ENCODE assay signal across 18 cellular contexts in the genomic region with DNA sequence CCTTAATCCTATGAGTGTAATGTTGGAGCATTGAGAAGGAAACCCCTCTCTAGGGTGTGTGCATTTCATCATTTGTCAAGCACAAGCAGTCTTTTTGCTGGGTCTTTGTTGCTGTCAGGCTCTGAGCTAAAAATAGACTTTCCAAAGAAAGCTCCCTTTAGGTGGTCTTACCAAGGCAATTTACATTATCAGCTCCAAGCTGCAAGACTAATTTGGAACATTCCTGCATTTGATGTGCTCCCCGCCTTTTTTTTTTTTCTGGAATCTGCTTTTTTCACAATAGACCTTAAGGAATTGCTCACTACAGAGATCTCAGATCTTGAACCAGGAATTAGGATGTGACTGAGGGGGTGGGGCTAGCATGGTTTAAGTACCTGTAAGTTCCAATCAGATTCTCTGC.
DNase-seq lines count a peak whose midpoint lies in the region; ATAC-seq and TF ChIP-seq lines count a peak whose summit lies in the region.
"Had no signal": no experiment of that assay in that cellular context is flagged by ENCODE, and none has a peak within 500 bp of the region (broad histone marks: within the 10 kb centered on the region; RNA-seq: fewer than 3 reads in every experiment).

No MANE protein-coding gene starts in this region.

- no peak overlapping the region for H3K4me2 ChIP-seq in mesendoderm (ENCODE audit: low read length)

- peaks cover 18% of the 10 kb centered on the region for H3K4me1 Mint-ChIP-seq in WTC11
- H3K4me1 Mint-ChIP-seq: CD4-positive, CD25-positive, alpha-beta regulatory T cell had no signal

- H2BK15ac ChIP-seq in mesendoderm (replicated peaks; ENCODE audit: low read depth): no peak overlapping the region

- H4K8ac ChIP-seq in mesendoderm (ENCODE audit: low read depth, low read length): no peak overlapping the region

- peaks cover 2% of the 10 kb centered on the region; the same call in 1 of the 2 replicates for H3K27me3 Mint-ChIP-seq in WTC11 (ENCODE audit: low read depth)
- H3K27me3 Mint-ChIP-seq: CD4-positive, CD25-positive, alpha-beta regulatory T cell had no signal

- no peak for TF ChIP-seq CTCF in WTC11 (IDR thresholded peaks at IDR 0.05)
- no peak for TF ChIP-seq CTCF in vagina (IDR thresholded peaks at IDR 0.05)

- H3K36me3 ChIP-seq in H7 (replicated peaks; ENCODE audit: control insufficient read depth, insufficient read depth, low read length) (no peaks in the 10 kb centered on the region), mesendoderm (ENCODE audit: control insufficient read depth, insufficient read depth, low read length) (no peaks in the 10 kb centered on the region), vagina (no peaks in the 10 kb centered on the region)

- H2BK5ac ChIP-seq in mesendoderm (ENCODE audit: low read length): no peak overlapping the region

- no peak overlapping the region for H3K27ac ChIP-seq in mesendoderm (ENCODE audit: low read depth, low read length)
- peak overlapping the region; percentile 36 for H3K27ac ChIP-seq in vagina

- no peak for TF ChIP-seq POLR2A in vagina (IDR thresholded peaks at IDR 0.05)

- H3K9me3 ChIP-seq in vagina: no peaks in the 10 kb centered on the region

- H3K4me3 ChIP-seq in H7 (ENCODE audit: insufficient read depth, low read depth, low read length) (no peak overlapping the region), mesendoderm (ENCODE audit: low read length) (no peak overlapping the region), vagina (no peak overlapping the region)

- POLR2A ChIA-PET in WTC11 (lab: Charles Lee): no interaction called here

- no peak overlapping the region for H2AK5ac ChIP-seq in mesendoderm (ENCODE audit: low read length)

- no peak overlapping the region for H2BK120ac ChIP-seq in mesendoderm (ENCODE audit: low read depth, low read length)

- H3K27me3 ChIP-seq in H7 (ENCODE audit: control insufficient read depth, insufficient read depth, low read length): no peaks in the 10 kb centered on the region
- H3K27me3 ChIP-seq in mesendoderm (ENCODE audit: insufficient read depth, low read length, poor library complexity): no peaks in the 10 kb centered on the region
- no peaks in the 10 kb centered on the region for H3K27me3 ChIP-seq in vagina

- no peak overlapping the region for H4K5ac ChIP-seq in mesendoderm (ENCODE audit: low read length)

- CTCF ChIA-PET in WTC11 (lab: Charles Lee): no interaction called here

- no peaks in the 10 kb centered on the region for H3K79me2 ChIP-seq in mesendoderm (ENCODE audit: control insufficient read depth, insufficient read depth, low read length)

- no peak overlapping the region for H3K4me3 Mint-ChIP-seq in WTC11
- H3K4me3 Mint-ChIP-seq: CD4-positive, CD25-positive, alpha-beta regulatory T cell had no signal

- no CpG with 5 or more reads among the region's 1 CpG for WGBS in mesendoderm (ENCODE audit: extremely low coverage, insufficient coverage, low lambda C conversion rate)

- DNase-seq in H7 (peak; percentile 19), WTC11 (ENCODE audit: low spot score) (no peak), mesendoderm (peak; percentile 84), vagina (ENCODE audit: extremely low spot score in 2 of 2) (no peak), anterior cingulate cortex (lab: John Stamatoyannopoulos, UW) (no peak), NCI-H1436 treated with DMSO at 0.1 percent for 48 hours (lab: John Stamatoyannopoulos, UW) (no peak)
- DNase-seq: CD4-positive, CD25-positive, alpha-beta regulatory T cell; DMS79; Karpas-422; MV-4-11; NCI-H1694 treated with DMSO at 0.1 percent for 48 hours; NCI-H2081 treated with DMSO at 0.1 percent for 48 hours; NCI-H446; NCI-H526; OCI-M1; Right ventricle myocardium superior had no signal

- no peak overlapping the region for H3K56ac ChIP-seq in mesendoderm (ENCODE audit: low read length)

- H3K27ac Mint-ChIP-seq in WTC11: peak overlapping the region; percentile 71
- H3K27ac Mint-ChIP-seq: CD4-positive, CD25-positive, alpha-beta regulatory T cell had no signal

- intact Hi-C loops in vagina (cut with DNase I): no loop called here

- H3K18ac ChIP-seq in mesendoderm (ENCODE audit: low read length): no peak overlapping the region

- no peak overlapping the region for H3K23ac ChIP-seq in mesendoderm (ENCODE audit: low read length)

- ATAC-seq in WTC11 (peak; percentile 85), GM18858 (IDR thresholded peaks at IDR 0.05; ENCODE audit: unreplicated experiment) (no peak)
- ATAC-seq: HCT116 had no signal

- no peak overlapping the region for H3K9ac ChIP-seq in mesendoderm (ENCODE audit: low read length)

- H3K79me1 ChIP-seq in mesendoderm (ENCODE audit: low read length): no peaks in the 10 kb centered on the region

- peaks cover 22% of the 10 kb centered on the region for H3K36me3 Mint-ChIP-seq in WTC11
- H3K36me3 Mint-ChIP-seq: CD4-positive, CD25-positive, alpha-beta regulatory T cell had no signal

- H3K9me3 Mint-ChIP-seq in WTC11: peaks cover 30% of the 10 kb centered on the region

- H3K4me1 ChIP-seq in mesendoderm (ENCODE audit: control insufficient read depth, low read depth, low read length): peaks cover 5% of the 10 kb centered on the region
- H3K4me1 ChIP-seq in vagina: peaks cover 5% of the 10 kb centered on the region

- no peak overlapping the region for H3K4ac ChIP-seq in mesendoderm (ENCODE audit: low read depth, low read length)

TF ChIP-seq in WTC11, 78 proteins besides CTCF, POLR2A, EP300 and RAD21:
- TF ChIP-seq, protein P1, sequence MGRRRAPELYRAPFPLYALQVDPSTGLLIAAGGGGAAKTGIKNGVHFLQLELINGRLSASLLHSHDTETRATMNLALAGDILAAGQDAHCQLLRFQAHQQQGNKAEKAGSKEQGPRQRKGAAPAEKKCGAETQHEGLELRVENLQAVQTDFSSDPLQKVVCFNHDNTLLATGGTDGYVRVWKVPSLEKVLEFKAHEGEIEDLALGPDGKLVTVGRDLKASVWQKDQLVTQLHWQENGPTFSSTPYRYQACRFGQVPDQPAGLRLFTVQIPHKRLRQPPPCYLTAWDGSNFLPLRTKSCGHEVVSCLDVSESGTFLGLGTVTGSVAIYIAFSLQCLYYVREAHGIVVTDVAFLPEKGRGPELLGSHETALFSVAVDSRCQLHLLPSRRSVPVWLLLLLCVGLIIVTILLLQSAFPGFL (CRISPR knock-in tag; IDR thresholded peaks at IDR 0.05; ENCODE audit: borderline replicate concordance): no peak
- 0 out of 2 replicates have a peak, but pooled peaks have one; percentile 22 for TF ChIP-seq TEAD1 (CRISPR knock-in tag; IDR thresholded peaks at IDR 0.05)

Comparison
In these comparisons a context has a peak if more than half of its experiments do, and no peak if none do; other contexts are left out.
1. DNase-seq: peak in H7 (single experiment) and mesendoderm (single experiment); none in WTC11 (single experiment), vagina (0 of 2), anterior cingulate cortex (0 of 58) and NCI-H1436 treated with DMSO at 0.1 percent for 48 hours (single experiment).